ENCODE assay signal across 28 cellular contexts in genomic region chr4:173891072-173891471, GRCh38.
"Had no signal": no experiment of that assay in that cellular context is flagged by ENCODE, and none has a peak within 500 bp of the region (broad histone marks: within the 10 kb centered on the region; RNA-seq: fewer than 3 reads in every experiment).

No MANE protein-coding gene starts in this region.

- H3K4me1 ChIP-seq: colonic mucosa, esophagus muscularis mucosa, esophagus squamous epithelium, foreskin keratinocyte, gastrocnemius medialis, gastroesophageal sphincter, heart left ventricle, heart right ventricle had no signal

- FAIRE-seq: colon, endometrium, endothelial cell of umbilical vein, frontal cortex had no signal

- H3K4me3 ChIP-seq: colonic mucosa, coronary artery, dorsolateral prefrontal cortex, esophagus muscularis mucosa, esophagus squamous epithelium, gastrocnemius medialis, gastroesophageal sphincter, heart left ventricle, heart right ventricle had no signal

- DNase-seq: colonic mucosa; cortex of kidney; dermis blood vessel endothelial cell; dorsolateral prefrontal cortex; effector CD4-positive, alpha-beta T cell; effector CD8-positive, alpha-beta T cell; effector memory CD4-positive, alpha-beta T cell; effector memory CD8-positive, alpha-beta T cell; endodermal cell; erythroblast; esophagus squamous epithelium; foreskin fibroblast; foreskin keratinocyte; foreskin melanocyte; gastrocnemius medialis; glutamatergic neuron; head of caudate nucleus; heart left ventricle; heart right ventricle had no signal

- ATAC-seq: effector memory CD8-positive, alpha-beta T cell; esophagus mucosa; foreskin keratinocyte; gastrocnemius medialis; gastroesophageal sphincter; heart left ventricle; heart right ventricle had no signal

- H3K36me3 ChIP-seq: colonic mucosa, esophagus muscularis mucosa, esophagus squamous epithelium, gastrocnemius medialis, gastroesophageal sphincter, heart left ventricle, heart right ventricle had no signal

- H3K27ac ChIP-seq: colonic mucosa, coronary artery, dorsolateral prefrontal cortex, epithelial cell of prostate, esophagus muscularis mucosa, esophagus squamous epithelium, foreskin keratinocyte, gastrocnemius medialis, gastroesophageal sphincter, heart left ventricle, heart right ventricle had no signal

- H3K9me3 ChIP-seq: colonic mucosa, esophagus squamous epithelium, gastrocnemius medialis had no signal

- H3K27me3 ChIP-seq: colonic mucosa, esophagus muscularis mucosa, esophagus squamous epithelium, foreskin keratinocyte, gastrocnemius medialis, gastroesophageal sphincter, heart left ventricle, heart right ventricle had no signal
